Comparison of ENCODE assay signal across 9 cellular contexts in the genomic region with DNA sequence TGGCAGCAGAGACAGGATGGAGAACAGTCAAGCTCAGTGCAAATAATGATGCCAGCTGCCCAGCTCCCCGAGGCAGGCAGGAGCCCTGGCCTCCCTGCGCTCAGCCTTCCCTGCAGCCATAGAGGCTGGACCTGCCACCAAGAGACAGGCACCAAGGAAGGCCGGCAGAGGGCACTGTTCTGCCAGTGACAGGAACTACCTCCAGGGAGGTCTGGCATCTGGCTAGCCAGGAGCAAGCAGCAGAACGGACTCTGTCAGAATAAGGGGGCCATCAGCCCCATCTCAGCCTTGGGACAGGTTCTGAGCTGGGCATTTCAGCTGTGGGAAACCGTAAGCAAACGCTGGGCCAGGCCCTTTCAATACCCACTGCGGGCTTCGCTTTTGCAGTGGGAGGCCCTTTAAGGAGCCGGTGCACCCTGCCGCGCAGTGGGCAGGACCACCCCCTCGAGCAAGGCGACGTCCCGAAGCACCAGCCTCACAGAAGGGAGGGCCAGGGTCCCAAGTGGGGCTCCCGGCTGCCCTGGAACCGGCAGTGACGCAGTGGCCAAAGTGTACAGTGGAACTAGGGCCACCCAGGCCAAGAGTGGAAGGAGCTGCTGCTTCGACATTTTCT. TPM values are rescaled to one million over a fixed set of nuclear protein-coding genes. Genes with fewer than 3 reads are reported as not detected.
DNase-seq lines count a peak whose midpoint lies in the region; ATAC-seq and TF ChIP-seq lines count a peak whose summit lies in the region.
"Had no signal": no experiment of that assay in that cellular context is flagged by ENCODE, and none has a peak within 500 bp of the region (broad histone marks: within the 10 kb centered on the region; RNA-seq: fewer than 3 reads in every experiment).

No MANE protein-coding gene starts in this region.

- H3K27me3 ChIP-seq in cardiac muscle cell (peaks cover 11% of the 10 kb centered on the region), aorta (ENCODE audit: control insufficient read depth in 1 of 2, insufficient read depth in 2 of 2, low read length in 1 of 2) (no peaks in the 10 kb centered on the region)

- H3K9me3 ChIP-seq in cardiac muscle cell (ENCODE audit: low read depth) (no peaks in the 10 kb centered on the region), aorta (ENCODE audit: control insufficient read depth, low read length) (no peaks in the 10 kb centered on the region)

- H3K36me3 Mint-ChIP-seq in activated naive CD4-positive, alpha-beta T cell treated with anti-CD3 and anti-CD28 coated beads, Interleukin-2, amount 10 ng/mL, durations not matched to agents 7 days and 5 days: no peaks in the 10 kb centered on the region

- H3K4me3 Mint-ChIP-seq in activated naive CD4-positive, alpha-beta T cell treated with anti-CD3 and anti-CD28 coated beads, Interleukin-2, amount 10 ng/mL, durations not matched to agents 7 days and 5 days: no peak overlapping the region

- H3K4me1 Mint-ChIP-seq in activated naive CD4-positive, alpha-beta T cell treated with anti-CD3 and anti-CD28 coated beads, Interleukin-2, amount 10 ng/mL, durations not matched to agents 7 days and 5 days: no peaks in the 10 kb centered on the region

- peak; percentile 81 for TF ChIP-seq CTCF in cardiac muscle cell (IDR thresholded peaks at IDR 0.05; ENCODE audit: low read depth, low read length)

- ATAC-seq in SK-N-SH treated with all-trans-retinoic acid at 6 μM for 48 hours (peak; percentile 97), aorta (ENCODE audit: low FRiP score) (peak; percentile 55)

- H3K4me3 ChIP-seq in cardiac muscle cell (no peak overlapping the region), aorta (ENCODE audit: low read length in 2 of 2) (no peak overlapping the region)

- CTCF ChIA-PET in activated naive CD4-positive, alpha-beta T cell treated with anti-CD3 and anti-CD28 coated beads, Interleukin-2, amount 10 ng/mL, durations not matched to agents 7 days and 5 days (lab: Charles Lee): interaction anchor here (0.7 to 3.0 kb wide), 19 partner anchors 8 to 298 kb away, joined by 3 to 16 read pairs (median 4); partner anchors contain the start of gene IFT27

- WGBS in aorta, 2 donors: 64 to 69% methylated on average over 19 of the region's 19 CpGs

- no peaks in the 10 kb centered on the region for H3K4me1 ChIP-seq in cardiac muscle cell (ENCODE audit: low read depth)
- no peaks in the 10 kb centered on the region for H3K4me1 ChIP-seq in aorta (ENCODE audit: control insufficient read depth in 1 of 2, insufficient read depth in 2 of 2, low read length in 2 of 2)

- intact Hi-C loops in aorta (cut with DNase I): no loop called here

- H3K36me3 ChIP-seq in cardiac muscle cell (no peaks in the 10 kb centered on the region), aorta (ENCODE audit: control insufficient read depth in 1 of 2, insufficient read depth in 2 of 2, low read length in 1 of 2) (no peaks in the 10 kb centered on the region)

- H3K27me3 Mint-ChIP-seq in activated naive CD4-positive, alpha-beta T cell treated with anti-CD3 and anti-CD28 coated beads, Interleukin-2, amount 10 ng/mL, durations not matched to agents 7 days and 5 days: peaks cover 26% of the 10 kb centered on the region

- no peak overlapping the region for H3K27ac ChIP-seq in cardiac muscle cell
- no peak overlapping the region for H3K27ac ChIP-seq in aorta (ENCODE audit: low read depth in 1 of 2, low read length in 2 of 2)

- no peak overlapping the region for H3K27ac Mint-ChIP-seq in activated naive CD4-positive, alpha-beta T cell treated with anti-CD3 and anti-CD28 coated beads, Interleukin-2, amount 10 ng/mL, durations not matched to agents 7 days and 5 days

- H3K9me3 Mint-ChIP-seq in activated naive CD4-positive, alpha-beta T cell treated with anti-CD3 and anti-CD28 coated beads, Interleukin-2, amount 10 ng/mL, durations not matched to agents 7 days and 5 days: no peaks in the 10 kb centered on the region

- in situ Hi-C loops in Caki2 (cut with HindIII; ENCODE audit: low pct_unique_long_range_greater_than_20kb, low sequenced_read_pairs): no loop called here

- peak; percentile 65 for TF ChIP-seq RAD21 in Ishikawa (IDR thresholded peaks at IDR 0.05; ENCODE audit: low read depth)

- no peak for TF ChIP-seq EP300 in Ishikawa (IDR thresholded peaks at IDR 0.05; ENCODE audit: borderline replicate concordance)

- DNase-seq in Caki2 (ENCODE audit: low read depth): peak; percentile 58
- DNase-seq in activated naive CD4-positive, alpha-beta T cell treated with anti-CD3 and anti-CD28 coated beads, Interleukin-2, amount 10 ng/mL, durations not matched to agents 7 days and 5 days: peak; percentile 89
- DNase-seq in cardiac muscle cell (ENCODE audit: low read depth in 1 of 2, low spot score in 1 of 2): peak; percentile 79 to 82
- peak; percentile 45 for DNase-seq in putamen (ENCODE audit: low spot score)
- DNase-seq in aorta: peak; percentile 88 to 89
- no peak for DNase-seq in GOT3 (lab: John Stamatoyannopoulos, UW)

TF ChIP-seq in Ishikawa, 13 proteins besides CTCF, POLR2A, EP300 and RAD21:
- TF ChIP-seq TAF1 (IDR thresholded peaks at IDR 0.05; ENCODE audit: low read depth): no peak
- no peak for TF ChIP-seq ZBTB7A (IDR thresholded peaks at IDR 0.05; ENCODE audit: low read depth)
- TF ChIP-seq, protein P1, sequence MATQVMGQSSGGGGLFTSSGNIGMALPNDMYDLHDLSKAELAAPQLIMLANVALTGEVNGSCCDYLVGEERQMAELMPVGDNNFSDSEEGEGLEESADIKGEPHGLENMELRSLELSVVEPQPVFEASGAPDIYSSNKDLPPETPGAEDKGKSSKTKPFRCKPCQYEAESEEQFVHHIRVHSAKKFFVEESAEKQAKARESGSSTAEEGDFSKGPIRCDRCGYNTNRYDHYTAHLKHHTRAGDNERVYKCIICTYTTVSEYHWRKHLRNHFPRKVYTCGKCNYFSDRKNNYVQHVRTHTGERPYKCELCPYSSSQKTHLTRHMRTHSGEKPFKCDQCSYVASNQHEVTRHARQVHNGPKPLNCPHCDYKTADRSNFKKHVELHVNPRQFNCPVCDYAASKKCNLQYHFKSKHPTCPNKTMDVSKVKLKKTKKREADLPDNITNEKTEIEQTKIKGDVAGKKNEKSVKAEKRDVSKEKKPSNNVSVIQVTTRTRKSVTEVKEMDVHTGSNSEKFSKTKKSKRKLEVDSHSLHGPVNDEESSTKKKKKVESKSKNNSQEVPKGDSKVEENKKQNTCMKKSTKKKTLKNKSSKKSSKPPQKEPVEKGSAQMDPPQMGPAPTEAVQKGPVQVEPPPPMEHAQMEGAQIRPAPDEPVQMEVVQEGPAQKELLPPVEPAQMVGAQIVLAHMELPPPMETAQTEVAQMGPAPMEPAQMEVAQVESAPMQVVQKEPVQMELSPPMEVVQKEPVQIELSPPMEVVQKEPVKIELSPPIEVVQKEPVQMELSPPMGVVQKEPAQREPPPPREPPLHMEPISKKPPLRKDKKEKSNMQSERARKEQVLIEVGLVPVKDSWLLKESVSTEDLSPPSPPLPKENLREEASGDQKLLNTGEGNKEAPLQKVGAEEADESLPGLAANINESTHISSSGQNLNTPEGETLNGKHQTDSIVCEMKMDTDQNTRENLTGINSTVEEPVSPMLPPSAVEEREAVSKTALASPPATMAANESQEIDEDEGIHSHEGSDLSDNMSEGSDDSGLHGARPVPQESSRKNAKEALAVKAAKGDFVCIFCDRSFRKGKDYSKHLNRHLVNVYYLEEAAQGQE (IDR thresholded peaks at IDR 0.05; ENCODE audit: low read depth): 0 out of 2 replicates have a peak, but pooled peaks have one; percentile 31
- no peak for TF ChIP-seq CREB1 (IDR thresholded peaks at IDR 0.05; ENCODE audit: low read depth)

TF ChIP-seq in SK-N-SH treated with all-trans-retinoic acid at 6 μM for 48 hours, 23 proteins besides CTCF, POLR2A, EP300 and RAD21:
- TF ChIP-seq ISL1 (CRISPR knock-in tag; IDR thresholded peaks at IDR 0.05) (no peak), OSR1 (CRISPR knock-in tag; IDR thresholded peaks at IDR 0.05) (no peak), TOX (CRISPR knock-in tag; IDR thresholded peaks at IDR 0.05; ENCODE audit: borderline replicate concordance) (no peak), GLIS3 (CRISPR knock-in tag; IDR thresholded peaks at IDR 0.05) (no peak), CSDC2 (CRISPR knock-in tag; IDR thresholded peaks at IDR 0.05) (no peak)
- TF ChIP-seq, protein P2, sequence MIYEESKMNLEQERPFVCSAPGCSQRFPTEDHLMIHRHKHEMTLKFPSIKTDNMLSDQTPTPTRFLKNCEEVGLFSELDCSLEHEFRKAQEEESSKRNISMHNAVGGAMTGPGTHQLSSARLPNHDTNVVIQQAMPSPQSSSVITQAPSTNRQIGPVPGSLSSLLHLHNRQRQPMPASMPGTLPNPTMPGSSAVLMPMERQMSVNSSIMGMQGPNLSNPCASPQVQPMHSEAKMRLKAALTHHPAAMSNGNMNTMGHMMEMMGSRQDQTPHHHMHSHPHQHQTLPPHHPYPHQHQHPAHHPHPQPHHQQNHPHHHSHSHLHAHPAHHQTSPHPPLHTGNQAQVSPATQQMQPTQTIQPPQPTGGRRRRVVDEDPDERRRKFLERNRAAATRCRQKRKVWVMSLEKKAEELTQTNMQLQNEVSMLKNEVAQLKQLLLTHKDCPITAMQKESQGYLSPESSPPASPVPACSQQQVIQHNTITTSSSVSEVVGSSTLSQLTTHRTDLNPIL (CRISPR knock-in tag; IDR thresholded peaks at IDR 0.05; ENCODE audit: low read depth): no peak
TF ChIP-seq in SK-N-SH treated with all-trans-retinoic acid at 6 μM for 48 hours: peak in this region for 0.

RNA-seq across cellular contexts. Expression of gene IFT27, which starts 18.2 kb away (rescaled TPM):
- 83.8 and 101 TPM in 2 replicates for total RNA-seq in Caki2 (2014; rRNA removed; shearing (Covaris generic); ENCODE audit: low replicate concordance)
- total RNA-seq in cardiac muscle cell: 56.7 and 59.9 TPM in 2 replicates
- 60.7 and 86.5 TPM in 2 replicates for polyA plus RNA-seq in cardiac muscle cell
- total RNA-seq in aorta: 10 to 100 TPM; 16.1 to 27.4 TPM
- 10 to 100 TPM in 1 of 2 donors, 1 to 10 TPM in 1; 9.5 to 23.3 TPM for polyA plus RNA-seq in aorta

RNA-seq across cellular contexts. Expression of gene CACNG2, which starts 54.2 kb away (rescaled TPM):
- not detected in 2 replicates for total RNA-seq in Caki2 (2014; rRNA removed; shearing (Covaris generic); ENCODE audit: low replicate concordance)
- not detected in 2 replicates for total RNA-seq in cardiac muscle cell
- polyA plus RNA-seq in cardiac muscle cell: not detected in 2 replicates
- total RNA-seq in aorta: not detected
- polyA plus RNA-seq in aorta: under 1 TPM in 1 of 2 donors, not detected in 1; 0.13 TPM
- total RNA-seq: T-helper 2 cell treated with Interferon-gamma antibody and Interleukin-4, amounts not matched to agents 100 ng/mL and 5 ng/mL, for 36 hours had no signal

RNA-seq across cellular contexts. Expression of gene PVALB, which starts 59.1 kb away (rescaled TPM):
- total RNA-seq in Caki2 (2014; rRNA removed; shearing (Covaris generic); ENCODE audit: low replicate concordance): not detected in 2 replicates
- total RNA-seq in cardiac muscle cell: not detected in 2 replicates
- not detected in 2 replicates for polyA plus RNA-seq in cardiac muscle cell
- total RNA-seq in aorta: not detected
- polyA plus RNA-seq in aorta: not detected
- total RNA-seq: T-helper 2 cell treated with Interferon-gamma antibody and Interleukin-4, amounts not matched to agents 100 ng/mL and 5 ng/mL, for 36 hours had no signal
